1 cellular context compared by ENCODE assay signal in genomic region chr7:29968683-29969457, GRCh38.
TF ChIP-seq lines count a peak whose summit lies in the region.

No MANE protein-coding gene starts in this region.

TF ChIP-seq in IMR-90, 13 proteins besides CTCF, POLR2A, EP300 and RAD21:
- TF ChIP-seq SMC3 (IDR thresholded peaks at IDR 0.05; ENCODE audit: low read depth, low read length) (no peak), USF2 (IDR thresholded peaks at IDR 0.05; ENCODE audit: low read depth, low read length) (no peak), FOS (IDR thresholded peaks at IDR 0.05; ENCODE audit: low read depth, low read length) (peak; percentile 43; the same call in 1 of the 2 replicates), RCOR1 (IDR thresholded peaks at IDR 0.05; ENCODE audit: insufficient replicate concordance, low read length) (no peak), MAFK (IDR thresholded peaks at IDR 0.05; ENCODE audit: low read depth, low read length) (no peak), MXI1 (IDR thresholded peaks at IDR 0.05; ENCODE audit: borderline replicate concordance, low read depth, low read length) (no peak), BHLHE40 (IDR thresholded peaks at IDR 0.05; ENCODE audit: low read depth, low read length) (peak; percentile 33; the same call in 1 of the 2 replicates), RFX5 (IDR thresholded peaks at IDR 0.05; ENCODE audit: low read depth, low read length) (no peak), ELK1 (IDR thresholded peaks at IDR 0.05; ENCODE audit: borderline replicate concordance, low read depth, low read length) (no peak), MAZ (IDR thresholded peaks at IDR 0.05; ENCODE audit: borderline replicate concordance, low read depth, low read length) (no peak), CEBPB (IDR thresholded peaks at IDR 0.05; ENCODE audit: low read depth, low read length) (peak; percentile 7; the same call in 1 of the 2 replicates), CHD1 (IDR thresholded peaks at IDR 0.05; ENCODE audit: low read depth, low read length) (no peak)
